ENCODE assay signal across 1 cellular context in the genomic region with DNA sequence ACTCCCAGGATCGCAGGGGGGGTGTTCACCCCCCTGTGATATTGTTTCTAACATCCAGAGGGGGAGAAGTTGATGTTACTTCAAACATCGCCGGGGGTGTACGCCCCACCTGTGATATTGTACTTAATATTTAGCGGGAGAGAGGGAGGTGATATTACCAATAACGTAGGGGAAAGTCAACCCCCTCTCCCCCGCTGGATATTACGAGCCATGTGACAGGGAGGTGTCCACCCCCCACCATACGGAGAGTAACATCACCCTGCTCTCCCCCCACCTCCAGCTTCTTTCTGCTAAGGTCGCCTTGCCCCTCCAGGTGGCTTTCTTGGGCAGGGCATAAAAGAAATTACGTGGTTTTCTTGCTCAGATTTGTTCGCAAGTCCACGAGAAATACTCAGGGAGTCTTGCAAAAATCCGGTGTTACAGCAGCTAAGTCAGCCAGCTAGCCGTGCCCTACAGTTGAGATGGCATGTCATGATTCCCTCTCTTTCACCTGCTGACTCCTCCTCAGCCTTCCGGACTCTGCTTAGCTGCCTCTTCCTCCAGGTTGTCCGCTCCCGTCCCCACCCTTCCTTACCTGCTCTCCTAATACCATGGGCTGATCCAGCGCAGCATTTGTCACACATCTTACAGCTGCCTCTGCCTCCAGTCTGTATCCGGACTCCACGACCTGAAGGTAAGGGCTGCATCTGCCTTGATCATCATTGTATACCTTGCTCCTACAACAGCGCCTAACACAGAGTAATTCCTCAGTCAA.
TF ChIP-seq lines count a peak whose summit lies in the region.

No MANE protein-coding gene starts in this region.

TF ChIP-seq in H1, 55 proteins besides CTCF, POLR2A, EP300 and RAD21:
- TF ChIP-seq EZH2 (IDR thresholded peaks at IDR 0.05; ENCODE audit: low read depth, low read length, severe bottlenecking) = peak; percentile 37
